Comparison of ENCODE assay signal across 26 cellular contexts in the genomic region with DNA sequence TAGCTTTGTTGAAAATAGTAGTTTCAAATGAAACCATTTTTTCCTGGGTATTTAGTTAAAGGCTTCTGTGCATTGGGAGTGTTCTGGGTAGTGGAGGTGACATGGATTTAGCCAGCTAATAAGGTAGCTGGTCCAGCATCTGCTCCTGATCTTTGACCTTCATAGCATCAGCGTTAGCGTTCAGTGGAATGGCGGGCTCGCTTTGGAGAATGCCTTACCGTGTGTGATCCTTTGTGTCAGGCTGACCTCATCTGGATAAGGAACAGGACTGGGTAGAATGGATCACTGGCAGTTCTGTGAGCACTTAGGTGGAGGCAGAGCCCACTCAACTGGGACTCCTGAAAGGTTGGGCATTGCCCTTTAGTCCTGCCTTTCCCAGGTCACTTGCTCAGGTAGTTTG. TPM values are rescaled to one million over a fixed set of nuclear protein-coding genes. Genes with fewer than 3 reads are reported as not detected.
DNase-seq lines count a peak whose midpoint lies in the region; ATAC-seq, FAIRE-seq and TF ChIP-seq lines count a peak whose summit lies in the region.
"Had no signal": no experiment of that assay in that cellular context is flagged by ENCODE, and none has a peak within 500 bp of the region (broad histone marks: within the 10 kb centered on the region; RNA-seq: fewer than 3 reads in every experiment).

No MANE protein-coding gene starts in this region.

- no peak for FAIRE-seq in GM19239 (lab: Jason Lieb, UNC)
- FAIRE-seq: GM12891, H1 had no signal

- H3K9ac ChIP-seq in GM23248 = 0 out of 2 replicates have a peak overlapping the region, but pooled peaks have one; percentile 6

- H3K27ac ChIP-seq in CD4-positive, CD25-positive, alpha-beta regulatory T cell (ENCODE audit: insufficient read depth, low read length, poor library complexity, severe bottlenecking) = no peak overlapping the region
- H3K27ac ChIP-seq in GM23248 = no peak overlapping the region

- H4K20me1 ChIP-seq in GM23248 (ENCODE audit: insufficient read depth) = no peaks in the 10 kb centered on the region

- peaks cover 48% of the 10 kb centered on the region for H3K36me3 ChIP-seq in CD4-positive, CD25-positive, alpha-beta regulatory T cell (ENCODE audit: control insufficient read depth, insufficient read depth, low read length)
- peaks cover 41% of the 10 kb centered on the region for H3K36me3 ChIP-seq in GM23248 (ENCODE audit: low read depth)

- WGBS in GM23248 (ENCODE audit: low coverage in 1 of 2, low lambda C conversion rate in 2 of 2, missing lambda C conversion rate in 2 of 2), 2 experiments = 80 to 86% methylated on average over 5 of the region's 5 CpGs

- intact Hi-C loops in posterior vena cava (cut with DNase I) = no loop called here

- TF ChIP-seq CTCF in endothelial cell (IDR thresholded peaks at IDR 0.05; ENCODE audit: unreplicated experiment) = no peak

- H3K4me3 Mint-ChIP-seq in CD4-positive, CD25-positive, alpha-beta regulatory T cell = peak overlapping the region in 3 of 4 donors; percentile 7 to 71 (median 39)
- H3K4me3 Mint-ChIP-seq in endothelial cell (ENCODE audit: unreplicated experiment) = peak overlapping the region; percentile 56

- H3K79me2 ChIP-seq in GM23248 (ENCODE audit: insufficient read depth) = peaks cover 87% of the 10 kb centered on the region

- H3K4me1 Mint-ChIP-seq in CD4-positive, CD25-positive, alpha-beta regulatory T cell = peaks cover 9 to 34% (median 26%) of the 10 kb centered on the region in 4 donors
- peaks cover 10% of the 10 kb centered on the region for H3K4me1 Mint-ChIP-seq in endothelial cell (ENCODE audit: unreplicated experiment)

- no peak overlapping the region for H3K27ac Mint-ChIP-seq in CD4-positive, CD25-positive, alpha-beta regulatory T cell
- peak overlapping the region; percentile 48 for H3K27ac Mint-ChIP-seq in endothelial cell (ENCODE audit: unreplicated experiment)

- no peaks in the 10 kb centered on the region for H3K9me3 Mint-ChIP-seq in CD4-positive, CD25-positive, alpha-beta regulatory T cell
- H3K9me3 Mint-ChIP-seq in endothelial cell (ENCODE audit: unreplicated experiment) = no peaks in the 10 kb centered on the region

- H3K36me3 Mint-ChIP-seq in CD4-positive, CD25-positive, alpha-beta regulatory T cell = peaks cover 15% of the 10 kb centered on the region
- H3K36me3 Mint-ChIP-seq in endothelial cell (ENCODE audit: low read depth, unreplicated experiment) = peaks cover 19% of the 10 kb centered on the region

- no peaks in the 10 kb centered on the region for H3K27me3 ChIP-seq in CD4-positive, CD25-positive, alpha-beta regulatory T cell (ENCODE audit: control insufficient read depth, insufficient read depth, low read length)
- no peaks in the 10 kb centered on the region for H3K27me3 ChIP-seq in GM23248 (replicated peaks; ENCODE audit: insufficient read depth)
- H3K27me3 ChIP-seq: BE2C had no signal

- no peak for ATAC-seq in CD4-positive, CD25-positive, alpha-beta regulatory T cell (ENCODE audit: low read depth in 2 of 2)
- ATAC-seq: HCT116, Panc1 had no signal

- no peaks in the 10 kb centered on the region for H3K27me3 Mint-ChIP-seq in CD4-positive, CD25-positive, alpha-beta regulatory T cell
- no peaks in the 10 kb centered on the region for H3K27me3 Mint-ChIP-seq in endothelial cell (ENCODE audit: unreplicated experiment)

- H2AFZ ChIP-seq in GM23248 = no peak overlapping the region

- no peak overlapping the region for H3K4me2 ChIP-seq in GM23248 (ENCODE audit: unreplicated experiment)

- in situ Hi-C loops in GM23248 (cut with MboI) = loop anchor here (5.0 kb wide), 1 partner anchor 76 kb away; no protein-coding TSS in a partner anchor

- H3F3A ChIP-seq in GM23248 (ENCODE audit: insufficient read depth) = peaks cover 20% of the 10 kb centered on the region; the same call in 1 of the 2 replicates

- H3K4me1 ChIP-seq in CD4-positive, CD25-positive, alpha-beta regulatory T cell (ENCODE audit: control insufficient read depth, insufficient read depth, low read length, poor library complexity, severe bottlenecking) = peaks cover 22% of the 10 kb centered on the region
- peaks cover 14% of the 10 kb centered on the region for H3K4me1 ChIP-seq in GM23248 (ENCODE audit: insufficient read depth)
- H3K4me1 ChIP-seq: BE2C had no signal

- DNase-seq in CD4-positive, CD25-positive, alpha-beta regulatory T cell = no peak
- DNase-seq in GM23248 (no peak), endothelial cell (ENCODE audit: low spot score) (no peak), posterior vena cava (ENCODE audit: low spot score) (peak; percentile 23), GM19239 (ENCODE audit: insufficient read length, low spot score) (no peak), foreskin melanocyte (no peak), mucosa of gallbladder (ENCODE audit: low spot score) (no peak)
- DNase-seq: BE2C; COR-L47; DMS 273 treated with DMSO at 0.1 percent for 48 hours; DMS79 treated with DMSO at 0.1 percent for 48 hours; KBM-7; NCI-H1105; NCI-H146; NCI-H2029 treated with DMSO at 0.1 percent for 48 hours; NCI-H345; NCI-H524; NCI-H774; NK-92 treated with Interleukin-12 subunit alpha and Interleukin-12 subunit beta, amount 100 ng/mL, for 24 hours; SIG-M5 had no signal

- H3K9me2 ChIP-seq in GM23248 (ENCODE audit: insufficient read depth) = no peaks in the 10 kb centered on the region

- H3K9me3 ChIP-seq in CD4-positive, CD25-positive, alpha-beta regulatory T cell (ENCODE audit: control insufficient read depth in 2 of 2, low read length in 2 of 2) = no peaks in the 10 kb centered on the region
- H3K9me3 ChIP-seq in GM23248 (ENCODE audit: low read depth) = no peaks in the 10 kb centered on the region
- H3K9me3 ChIP-seq: BE2C had no signal

- no peak overlapping the region for H3K4me3 ChIP-seq in CD4-positive, CD25-positive, alpha-beta regulatory T cell (ENCODE audit: low read depth, low read length)
- no peak overlapping the region for H3K4me3 ChIP-seq in GM23248

RNA-seq across cellular contexts. Expression of gene SAP30BP, which starts 3.7 kb away (rescaled TPM):
- total RNA-seq in CD4-positive, CD25-positive, alpha-beta regulatory T cell = 253 TPM
- 100 to 1,000 TPM in 1 of 4 donors, 10 to 100 TPM in 3; 79.3 to 114 (median 81.5) TPM for polyA plus RNA-seq in CD4-positive, CD25-positive, alpha-beta regulatory T cell
- total RNA-seq in GM23248 (2014; rRNA removed; shearing (Covaris generic)) = 60.8 and 93.7 TPM in 2 replicates
- polyA plus RNA-seq in GM23248 (2016; fragmentation: Nextera tagmentation; extraction: Ambion mirVana) = 93.1 and 99.1 TPM in 2 replicates
- total RNA-seq in endothelial cell (ENCODE audit: unreplicated experiment) (125 TPM), posterior vena cava (10 to 100 TPM; 56.7 to 66.1 TPM), mucosa of gallbladder (65.4 TPM)

RNA-seq across cellular contexts. Expression of gene RECQL5, which starts 3.9 kb away (rescaled TPM):
- 25.5 TPM for total RNA-seq in CD4-positive, CD25-positive, alpha-beta regulatory T cell
- 10 to 100 TPM in 2 of 4 donors, 1 to 10 TPM in 2; 8.7 to 16.4 (median 11.4) TPM for polyA plus RNA-seq in CD4-positive, CD25-positive, alpha-beta regulatory T cell
- 12.8 and 21.4 TPM in 2 replicates for total RNA-seq in GM23248 (2014; rRNA removed; shearing (Covaris generic))
- polyA plus RNA-seq in GM23248 (2016; fragmentation: Nextera tagmentation; extraction: Ambion mirVana) = 14.3 and 20.9 TPM in 2 replicates
- total RNA-seq in endothelial cell (ENCODE audit: unreplicated experiment) = 40.2 TPM
- 10 to 100 TPM; 14.5 to 14.8 TPM for total RNA-seq in posterior vena cava
- 110 TPM for total RNA-seq in mucosa of gallbladder

RNA-seq across cellular contexts. Expression of gene SMIM5, which starts 37.6 kb away (rescaled TPM):
- 1.6 TPM for total RNA-seq in CD4-positive, CD25-positive, alpha-beta regulatory T cell
- polyA plus RNA-seq in CD4-positive, CD25-positive, alpha-beta regulatory T cell = under 1 TPM in 2 of 4 donors, not detected in 2; 0.07 to 0.10 TPM
- total RNA-seq in GM23248 (2014; rRNA removed; shearing (Covaris generic)) = not detected in 2 replicates
- 0.08 and 0.16 TPM in 2 replicates for polyA plus RNA-seq in GM23248 (2016; fragmentation: Nextera tagmentation; extraction: Ambion mirVana)
- 1.1 TPM for total RNA-seq in endothelial cell (ENCODE audit: unreplicated experiment)
- total RNA-seq in posterior vena cava = under 1 TPM; 0.38 to 0.97 TPM
- 15.5 TPM for total RNA-seq in mucosa of gallbladder
- total RNA-seq: A673, H1, HT1080 had no signal
- polyA plus RNA-seq: H1 had no signal

RNA-seq across cellular contexts. Expression of gene ITGB4, which starts 50.4 kb away (rescaled TPM):
- total RNA-seq in CD4-positive, CD25-positive, alpha-beta regulatory T cell = not detected
- polyA plus RNA-seq in CD4-positive, CD25-positive, alpha-beta regulatory T cell = under 1 TPM in 3 of 4 donors, not detected in 1; 0.28 to 0.60 (median 0.56) TPM
- under 0.01 TPM in 1 of 2 replicates, not detected in the other for total RNA-seq in GM23248 (2014; rRNA removed; shearing (Covaris generic))
- 1.1 and 1.5 TPM in 2 replicates for polyA plus RNA-seq in GM23248 (2016; fragmentation: Nextera tagmentation; extraction: Ambion mirVana)
- total RNA-seq in endothelial cell (ENCODE audit: unreplicated experiment) (0.54 TPM), posterior vena cava (10 to 100 TPM; 39.4 to 46.6 TPM), mucosa of gallbladder (317 TPM)
